16 cellular contexts compared by ENCODE assay signal in genomic region chr1:47143654-47144053, GRCh38. TPM values are rescaled to one million over a fixed set of nuclear protein-coding genes. Genes with fewer than 3 reads are reported as not detected.
DNase-seq lines count a peak whose midpoint lies in the region; ATAC-seq, FAIRE-seq and TF ChIP-seq lines count a peak whose summit lies in the region.
"Not testable (repeated sequence)": the region's sequence is repeated elsewhere in the genome, so short reads cannot be mapped to it uniquely, and the experiment has no call there.
"Had no signal": no experiment of that assay in that cellular context is flagged by ENCODE, and none has a peak within 500 bp of the region (broad histone marks: within the 10 kb centered on the region; RNA-seq: fewer than 3 reads in every experiment).

No MANE protein-coding gene starts in this region.

- not testable (repeated sequence) for H3K9ac ChIP-seq in HepG2 (ENCODE audit: insufficient read depth, low read depth, low read length)

- in situ Hi-C loops in HepG2 (cut with HindIII; ENCODE audit: extremely low pct_ligation_motif_present, low pct_unique_long_range_greater_than_20kb): loop anchor here (25.0 kb wide), 1 partner anchor 206 kb away; the partner anchor contains the start of gene CYP4A11

- H3K27ac Mint-ChIP-seq in glutamatergic neuron (ENCODE audit: unreplicated experiment): not testable (repeated sequence)

- not testable (repeated sequence) for H2AFZ ChIP-seq in HepG2 (ENCODE audit: low read length)

- peak; percentile 27; the same call in 1 of the 2 replicates for TF ChIP-seq CTCF in AG10803 (conservative IDR thresholded peaks at IDR 0.05; ENCODE audit: low read length)
- TF ChIP-seq CTCF in GM12872 (IDR thresholded peaks at IDR 0.05; ENCODE audit: insufficient read depth, low read depth, low read length): peak; percentile 33; the same call in 1 of the 3 replicates
- TF ChIP-seq CTCF in LNCAP (IDR thresholded peaks at IDR 0.05): peak; percentile 52
- TF ChIP-seq CTCF in RWPE2 (IDR thresholded peaks at IDR 0.05; ENCODE audit: poor library complexity, severe bottlenecking); glutamatergic neuron (IDR thresholded peaks at IDR 0.05; ENCODE audit: partially characterized antibody, unreplicated experiment): not testable (repeated sequence)
- TF ChIP-seq CTCF in cardiac fibroblast (IDR thresholded peaks at IDR 0.05; ENCODE audit: low read depth, low read length): peak; percentile 30
- peak; percentile 62 for TF ChIP-seq CTCF in HepG2 (CRISPR knock-in tag; IDR thresholded peaks at IDR 0.05)

- TF ChIP-seq EP300 in HepG2 (IDR thresholded peaks at IDR 0.05; ENCODE audit: low read depth in 2 of 2, low read length in 2 of 2); HepG2 (CRISPR knock-in tag; IDR thresholded peaks at IDR 0.05; ENCODE audit: borderline replicate concordance): not testable (repeated sequence)

- H3K27ac ChIP-seq in RWPE2 (ENCODE audit: poor library complexity, severe bottlenecking); HepG2 (ENCODE audit: extremely low read length, insufficient read depth, low read length): not testable (repeated sequence)

- not testable (repeated sequence) for H3K36me3 Mint-ChIP-seq in glutamatergic neuron (ENCODE audit: unreplicated experiment)

- not testable (repeated sequence) for TF ChIP-seq RAD21 in HepG2 (CRISPR knock-in tag; IDR thresholded peaks at IDR 0.05)

- CTCF ChIA-PET in HepG2 (lab: Yijun Ruan, JAX; ENCODE audit: low intra/inter-chr PET ratio, low total read pairs): not testable (repeated sequence)

- H3K9me3 Mint-ChIP-seq in glutamatergic neuron (ENCODE audit: unreplicated experiment): not testable (repeated sequence)

- H3K4me1 ChIP-seq in RWPE2 (ENCODE audit: insufficient read depth, poor library complexity, severe bottlenecking); HepG2 (ENCODE audit: insufficient read depth, low read length): not testable (repeated sequence)

- not testable (repeated sequence) for H3K4me3 ChIP-seq in AG10803 (ENCODE audit: low read length); RWPE2 (ENCODE audit: severe bottlenecking); cardiac fibroblast (replicated peaks in 1 of 2; ENCODE audit: low read depth in 2 of 2, low read length in 2 of 2); HepG2 (replicated peaks in 1 of 3; ENCODE audit: insufficient read depth in 1 of 3, low read depth in 2 of 3, low read length in 3 of 3)

- intact Hi-C loops in HepG2 (cut with micrococcal nuclease; ENCODE audit: unreplicated experiment): loop anchor here (10.0 kb wide), 1 partner anchor 209 kb away; no protein-coding TSS in a partner anchor

- ATAC-seq in RWPE2 (ENCODE audit: low read depth) (peak; percentile 21; the same call in 1 of the 3 replicates), HepG2 (peak; percentile 85)

- 24% methylated on average over 6 of the region's 6 CpGs for WGBS in HepG2 (ENCODE audit: low lambda C conversion rate)

- not testable (repeated sequence) for H3K4me3 Mint-ChIP-seq in glutamatergic neuron (ENCODE audit: unreplicated experiment)

- H3K9me3 ChIP-seq in RWPE2 (ENCODE audit: severe bottlenecking); HepG2 (ENCODE audit: low read length): not testable (repeated sequence)

- peak; percentile 65 for FAIRE-seq in HepG2 (lab: Jason Lieb, UNC)

- not testable (repeated sequence) for H4K20me1 ChIP-seq in HepG2 (ENCODE audit: insufficient read depth, low read length)

- POLR2A ChIA-PET in HepG2 (lab: Yijun Ruan, JAX): not testable (repeated sequence)

- DNase-seq in AG10803 (ENCODE audit: low read depth); RWPE2 (ENCODE audit: low spot score); HepG2 (ENCODE audit: low spot score): not testable (repeated sequence)
- DNase-seq in cardiac fibroblast (ENCODE audit: low read depth in 2 of 2): peak; percentile 2 to 10
- DNase-seq in glutamatergic neuron: peak; percentile 20
- DNase-seq in renal cortical epithelial cell (ENCODE audit: low read depth): peak; percentile 6

- not testable (repeated sequence) for H3K4me2 ChIP-seq in HepG2 (ENCODE audit: low read depth, low read length)

- H3K36me3 ChIP-seq in RWPE2 (ENCODE audit: low read depth); HepG2 (replicated peaks in 1 of 2; ENCODE audit: control insufficient read depth in 1 of 2, insufficient read depth in 2 of 2, low read length in 2 of 2): not testable (repeated sequence)

- H3K27me3 ChIP-seq in RWPE2 (ENCODE audit: insufficient read depth, poor library complexity, severe bottlenecking); HepG2 (ENCODE audit: control insufficient read depth in 1 of 2, insufficient read depth in 2 of 2, low read length in 2 of 2): not testable (repeated sequence)

- not testable (repeated sequence) for H3K79me2 ChIP-seq in HepG2 (ENCODE audit: insufficient read depth, low read length)

- not testable (repeated sequence) for TF ChIP-seq POLR2A in HepG2 (IDR thresholded peaks at IDR 0.05; ENCODE audit: insufficient read depth in 1 of 2, low read depth in 2 of 2, low read length in 2 of 2)

- H3K27me3 Mint-ChIP-seq in glutamatergic neuron (ENCODE audit: unreplicated experiment): not testable (repeated sequence)

- H3K4me1 Mint-ChIP-seq in glutamatergic neuron (ENCODE audit: low read depth, unreplicated experiment): not testable (repeated sequence)

- BruUV-seq in HepG2 (replicated peaks; lab: Mats Ljungman, UMichigan): not testable (repeated sequence)

TF ChIP-seq in HepG2, 621 proteins besides CTCF, POLR2A, EP300 and RAD21:
- TF ChIP-seq TFAP4 (IDR thresholded peaks at IDR 0.05; ENCODE audit: borderline replicate concordance, low read depth) (peak; percentile 13; the same call in 1 of the 2 replicates), STAG1 (CRISPR knock-in tag; IDR thresholded peaks at IDR 0.05) (peak; percentile 26; the same call in 1 of the 2 replicates)
TF ChIP-seq in HepG2: peak in this region for 2; not testable (repeated sequence) for 619.

RNA-seq across cellular contexts. Expression of gene CYP4A22, which starts 6.4 kb away (rescaled TPM):
- total RNA-seq in glutamatergic neuron (ENCODE audit: unreplicated experiment) (0.17 TPM), HepG2 (2016; rRNA removed; fragmentation: Illumina TruSeq; extraction: Trizol) (not detected in 2 replicates), renal cortical epithelial cell (not detected in 2 replicates)
- total RNA-seq in HepG2 (2016; cell fraction: cytosol; rRNA removed; fragmentation: Illumina TruSeq; extraction: Trizol; ENCODE audit: low read depth): not detected in 2 replicates
- total RNA-seq in HepG2 (2016; cell fraction: insoluble cytoplasmic fraction; rRNA removed; fragmentation: Illumina TruSeq; extraction: Trizol): not detected in 2 replicates
- not detected in 2 replicates for total RNA-seq in HepG2 (2016; cell fraction: membrane; rRNA removed; fragmentation: Illumina TruSeq; extraction: Trizol)
- total RNA-seq in HepG2 (2016; cell fraction: nucleus; rRNA removed; fragmentation: Illumina TruSeq; extraction: Trizol): not detected in 2 replicates
- polyA plus RNA-seq in HepG2 (2011; rRNA removed): not detected in 2 replicates
- polyA plus RNA-seq in HepG2 (2011; cell fraction: cytosol; rRNA removed): not detected in 2 replicates
- polyA plus RNA-seq in HepG2 (2011; cell fraction: nucleus; rRNA removed): not detected in 2 replicates
- polyA plus RNA-seq in HepG2 (2012): 0.08 TPM in 1 of 2 replicates, not detected in the other
- not detected in 2 replicates for polyA plus RNA-seq in HepG2 (2016; cell fraction: cytosol; fragmentation: Illumina TruSeq; extraction: Trizol; ENCODE audit: low read depth)
- polyA plus RNA-seq in HepG2 (2016; cell fraction: insoluble cytoplasmic fraction; fragmentation: Illumina TruSeq; extraction: Trizol; ENCODE audit: low read depth): not detected in 2 replicates
- not detected in 2 replicates for polyA plus RNA-seq in HepG2 (2016; cell fraction: membrane; fragmentation: Illumina TruSeq; extraction: Trizol; ENCODE audit: low read depth)
- not detected in 2 replicates for polyA plus RNA-seq in HepG2 (2016; cell fraction: nucleus; fragmentation: Illumina TruSeq; extraction: Trizol; ENCODE audit: insufficient read depth, low read depth)
- 0.07 TPM in 1 of 2 replicates, not detected in the other for polyA minus RNA-seq in HepG2 (2011; rRNA and poly(A)+ RNA removed; ENCODE audit: low replicate concordance)
- not detected in 2 replicates for polyA minus RNA-seq in HepG2 (2011; cell fraction: cytosol; rRNA and poly(A)+ RNA removed)
- polyA minus RNA-seq in HepG2 (2011; cell fraction: nucleus; rRNA and poly(A)+ RNA removed): not detected in 2 replicates
- total RNA-seq: activated CD4-positive, alpha-beta T cell treated with anti-CD3 and anti-CD28 coated beads for 36 hours; activated CD8-positive, alpha-beta memory T cell treated with anti-CD3 and anti-CD28 coated beads, Interleukin-2, amount 10 ng/mL, durations not matched to agents 7 days and 5 days; activated T-helper 2 cell treated with anti-CD3 and anti-CD28 coated beads, Interferon-gamma antibody, Interleukin-2, Interleukin-4, amounts not matched to agents 10 μg/mL and 5 μg/mL and 100 μg/mL, durations not matched to agents 14 hours and 24 hours and 36 hours; GM23248; mesothelial cell of epicardium; stomach had no signal
- polyA plus RNA-seq: GM23248, IgD-negative memory B cell, sigmoid colon, stomach had no signal

RNA-seq across cellular contexts. Expression of gene PDZK1IP1, which starts 46.2 kb away (rescaled TPM):
- total RNA-seq in glutamatergic neuron (ENCODE audit: unreplicated experiment): not detected
- 0.24 TPM in 1 of 2 replicates, not detected in the other for total RNA-seq in HepG2 (2016; rRNA removed; fragmentation: Illumina TruSeq; extraction: Trizol)
- not detected in 2 replicates for total RNA-seq in HepG2 (2016; cell fraction: cytosol; rRNA removed; fragmentation: Illumina TruSeq; extraction: Trizol; ENCODE audit: low read depth)
- 0.25 and 0.35 TPM in 2 replicates for total RNA-seq in HepG2 (2016; cell fraction: insoluble cytoplasmic fraction; rRNA removed; fragmentation: Illumina TruSeq; extraction: Trizol)
- total RNA-seq in HepG2 (2016; cell fraction: membrane; rRNA removed; fragmentation: Illumina TruSeq; extraction: Trizol): not detected in 2 replicates
- total RNA-seq in HepG2 (2016; cell fraction: nucleus; rRNA removed; fragmentation: Illumina TruSeq; extraction: Trizol): not detected in 2 replicates
- polyA plus RNA-seq in HepG2 (2011; rRNA removed): 1.6 TPM in 2 replicates
- 1.1 and 2.0 TPM in 2 replicates for polyA plus RNA-seq in HepG2 (2011; cell fraction: cytosol; rRNA removed)
- 0.64 and 0.80 TPM in 2 replicates for polyA plus RNA-seq in HepG2 (2011; cell fraction: nucleus; rRNA removed)
- 2.0 and 2.5 TPM in 2 replicates for polyA plus RNA-seq in HepG2 (2012)
- 0.17 and 0.35 TPM in 2 replicates for polyA plus RNA-seq in HepG2 (2016; cell fraction: cytosol; fragmentation: Illumina TruSeq; extraction: Trizol; ENCODE audit: low read depth)
- 0.29 TPM in 1 of 2 replicates, not detected in the other for polyA plus RNA-seq in HepG2 (2016; cell fraction: insoluble cytoplasmic fraction; fragmentation: Illumina TruSeq; extraction: Trizol; ENCODE audit: low read depth)
- polyA plus RNA-seq in HepG2 (2016; cell fraction: membrane; fragmentation: Illumina TruSeq; extraction: Trizol; ENCODE audit: low read depth): 0.27 and 0.50 TPM in 2 replicates
- polyA plus RNA-seq in HepG2 (2016; cell fraction: nucleus; fragmentation: Illumina TruSeq; extraction: Trizol; ENCODE audit: insufficient read depth, low read depth): not detected in 2 replicates
- polyA minus RNA-seq in HepG2 (2011; rRNA and poly(A)+ RNA removed; ENCODE audit: low replicate concordance): 0.46 TPM in 1 of 2 replicates, not detected in the other
- polyA minus RNA-seq in HepG2 (2011; cell fraction: cytosol; rRNA and poly(A)+ RNA removed): 1.1 TPM in 1 of 2 replicates, not detected in the other
- not detected in 2 replicates for polyA minus RNA-seq in HepG2 (2011; cell fraction: nucleus; rRNA and poly(A)+ RNA removed)
- total RNA-seq in renal cortical epithelial cell: 288 and 398 TPM in 2 replicates
- total RNA-seq: activated CD4-positive, alpha-beta T cell treated with anti-CD3 and anti-CD28 coated beads for 36 hours; activated CD8-positive, alpha-beta memory T cell treated with anti-CD3 and anti-CD28 coated beads, Interleukin-2, amount 10 ng/mL, durations not matched to agents 7 days and 5 days; activated T-helper 2 cell treated with anti-CD3 and anti-CD28 coated beads, Interferon-gamma antibody, Interleukin-2, Interleukin-4, amounts not matched to agents 10 μg/mL and 5 μg/mL and 100 μg/mL, durations not matched to agents 14 hours and 24 hours and 36 hours; GM23248; mesothelial cell of epicardium; sigmoid colon had no signal
- polyA plus RNA-seq: GM23248 had no signal

Comparison
In these comparisons a context has a peak if more than half of its experiments do, and no peak if none do; other contexts are left out.
1. RNA of gene PDZK1IP1, which starts 46.2 kb away (total RNA-seq): 288 to 398 TPM in renal cortical epithelial cell; 0.24 to 0.35 TPM in HepG2 and not detected in glutamatergic neuron (single experiment); every median in the first group is over 100 times any median in the second.